Comparison of ENCODE assay signal across 21 cellular contexts in the genomic region with DNA sequence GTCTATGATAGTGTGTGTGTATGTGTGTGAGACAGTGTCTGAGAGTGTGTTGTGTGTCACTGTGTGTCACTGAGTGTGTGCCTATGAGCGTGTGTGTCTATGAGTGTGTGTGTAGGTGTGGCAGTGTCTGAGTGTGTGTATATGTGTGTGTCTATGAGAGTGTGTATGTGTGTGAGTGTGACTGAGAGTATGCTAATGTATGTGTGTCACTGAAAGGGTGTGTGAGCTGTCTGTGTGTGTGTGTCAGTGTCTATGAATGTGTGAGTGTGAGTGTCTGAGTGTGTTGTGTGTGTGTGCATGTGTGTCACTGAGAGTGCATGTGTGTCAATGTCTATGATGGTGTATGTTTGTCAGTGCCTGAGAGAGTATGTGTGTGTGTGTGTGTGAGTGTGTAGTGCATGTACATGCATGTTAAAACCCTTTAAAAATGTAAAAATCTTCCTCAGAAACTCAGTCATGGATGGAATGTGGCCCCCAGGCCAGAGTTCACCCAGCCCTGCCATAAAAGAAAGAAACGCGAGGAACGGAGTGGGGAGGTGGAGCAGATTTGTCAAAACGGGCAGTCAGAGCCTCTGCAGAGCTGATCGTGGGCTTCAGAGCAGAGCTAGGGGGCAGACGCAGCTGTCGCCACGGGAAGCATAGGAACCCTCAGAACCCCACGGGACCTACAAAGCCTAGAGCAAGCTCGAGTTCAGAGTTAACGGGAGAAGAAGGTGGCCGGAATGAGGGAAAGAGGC.
DNase-seq lines count a peak whose midpoint lies in the region; ATAC-seq, FAIRE-seq and TF ChIP-seq lines count a peak whose summit lies in the region.
"Had no signal": no experiment of that assay in that cellular context is flagged by ENCODE, and none has a peak within 500 bp of the region (broad histone marks: within the 10 kb centered on the region; RNA-seq: fewer than 3 reads in every experiment).

No MANE protein-coding gene starts in this region.

- in situ Hi-C loops in HepG2 (cut with HindIII; ENCODE audit: extremely low pct_ligation_motif_present, low pct_unique_long_range_greater_than_20kb) (no loop called here), GM12878 (cut with MboI) (no loop called here)

- BruUV-seq in HepG2 (replicated peaks; lab: Mats Ljungman, UMichigan) (no TSS peak), GM12878 (replicated peaks; lab: Mats Ljungman, UMichigan) (no TSS peak)

- H3K27ac Mint-ChIP-seq in naive thymus-derived CD4-positive, alpha-beta T cell = no peak overlapping the region

- POLR2A ChIA-PET in HepG2 (lab: Yijun Ruan, JAX) = no interaction called here
- POLR2A ChIA-PET in GM12878 (lab: Charles Lee) = no interaction called here
- POLR2A ChIA-PET in naive thymus-derived CD4-positive, alpha-beta T cell (lab: Charles Lee) = no interaction called here

- no peak overlapping the region for H3K9ac ChIP-seq in HepG2 (ENCODE audit: insufficient read depth, low read depth, low read length)
- H3K9ac ChIP-seq in GM12878 (ENCODE audit: control insufficient read depth, insufficient read depth, low read length) = no peak overlapping the region

- DNase-seq in HepG2 (ENCODE audit: low spot score) = no peak
- DNase-seq in right lobe of liver = no peak
- DNase-seq in GM12878 (ENCODE audit: low read depth, low spot score) = no peak
- DNase-seq in naive thymus-derived CD4-positive, alpha-beta T cell = no peak
- no peak for DNase-seq in GDM1 (lab: John Stamatoyannopoulos, UW)
- DNase-seq: EL; GOT3; KG1; NCI-H1105; NCI-H146; NCI-H2029 treated with DMSO at 0.1 percent for 48 hours; NCI-H446 treated with DMSO at 0.1 percent for 48 hours; NK-92 treated with Interleukin-12 subunit alpha and Interleukin-12 subunit beta, amount 100 ng/mL, for 24 hours; SHP77 treated with DMSO at 0.1 percent for 48 hours; SW 1271 had no signal

- peaks cover 7% of the 10 kb centered on the region; the same call in 1 of the 2 replicates for H4K20me1 ChIP-seq in HepG2 (ENCODE audit: insufficient read depth, low read length)
- no peaks in the 10 kb centered on the region for H4K20me1 ChIP-seq in GM12878 (ENCODE audit: control insufficient read depth, insufficient read depth)

- SMC1A ChIA-PET in GM12878 (lab: Charles Lee; ENCODE audit: uncharacterized antibody, unreplicated experiment) = no interaction called here

- no peak overlapping the region for H3K4me3 Mint-ChIP-seq in naive thymus-derived CD4-positive, alpha-beta T cell

- H3K36me3 Mint-ChIP-seq in naive thymus-derived CD4-positive, alpha-beta T cell = no peaks in the 10 kb centered on the region

- H3K27me3 ChIP-seq in HepG2 (ENCODE audit: control insufficient read depth in 1 of 2, insufficient read depth in 2 of 2, low read length in 2 of 2) = no peaks in the 10 kb centered on the region
- H3K27me3 ChIP-seq in right lobe of liver = no peaks in the 10 kb centered on the region
- H3K27me3 ChIP-seq in GM12878 (replicated peaks in 1 of 2; ENCODE audit: control insufficient read depth in 2 of 2, insufficient read depth in 2 of 2, low read length in 1 of 2) = no peaks in the 10 kb centered on the region
- H3K27me3 ChIP-seq in naive thymus-derived CD4-positive, alpha-beta T cell (ENCODE audit: control insufficient read depth in 2 of 2, insufficient read depth in 2 of 2, low read length in 2 of 2) = no peaks in the 10 kb centered on the region

- no peak for TF ChIP-seq RAD21 in HepG2 (CRISPR knock-in tag; IDR thresholded peaks at IDR 0.05)
- TF ChIP-seq RAD21 in GM12878 (IDR thresholded peaks at IDR 0.05; ENCODE audit: insufficient read depth, low read depth, low read length) = no peak

- no peak overlapping the region for H3K4me3 ChIP-seq in HepG2 (replicated peaks in 1 of 3; ENCODE audit: insufficient read depth in 1 of 3, low read depth in 2 of 3, low read length in 3 of 3)
- H3K4me3 ChIP-seq in right lobe of liver = no peak overlapping the region
- H3K4me3 ChIP-seq in GM12878 = no peak overlapping the region
- no peak overlapping the region for H3K4me3 ChIP-seq in naive thymus-derived CD4-positive, alpha-beta T cell (ENCODE audit: low read length)
- H3K4me3 ChIP-seq: SK-N-MC had no signal

- H2AFZ ChIP-seq in HepG2 (ENCODE audit: low read length) (no peak overlapping the region), GM12878 (ENCODE audit: control insufficient read depth, low read depth, low read length) (no peak overlapping the region)

- no peaks in the 10 kb centered on the region for H3K36me3 ChIP-seq in HepG2 (replicated peaks in 1 of 2; ENCODE audit: control insufficient read depth in 1 of 2, insufficient read depth in 2 of 2, low read length in 2 of 2)
- H3K36me3 ChIP-seq in right lobe of liver = no peaks in the 10 kb centered on the region
- H3K36me3 ChIP-seq in GM12878 (ENCODE audit: control insufficient read depth in 2 of 2, insufficient read depth in 2 of 2, low read length in 1 of 2) = no peaks in the 10 kb centered on the region
- H3K36me3 ChIP-seq in naive thymus-derived CD4-positive, alpha-beta T cell (ENCODE audit: control insufficient read depth in 2 of 3, insufficient read depth in 3 of 3, low read length in 3 of 3) = no peaks in the 10 kb centered on the region

- H3K9me3 Mint-ChIP-seq in naive thymus-derived CD4-positive, alpha-beta T cell = peaks cover 0 to 5% (median 2%) of the 10 kb centered on the region in 11 donors

- H3K9me3 ChIP-seq in HepG2 (ENCODE audit: low read length) (no peaks in the 10 kb centered on the region; the same call in 1 of the 2 replicates), right lobe of liver (no peaks in the 10 kb centered on the region), GM12878 (replicated peaks; ENCODE audit: control insufficient read depth, insufficient read depth, low read length) (no peaks in the 10 kb centered on the region; the same call in 2 of the 3 replicates)
- H3K9me3 ChIP-seq in naive thymus-derived CD4-positive, alpha-beta T cell (ENCODE audit: control insufficient read depth in 2 of 3, low read length in 3 of 3) = peaks cover 0 to 4% (median 0%) of the 10 kb centered on the region in 3 experiments

- TF ChIP-seq POLR2A in HepG2 (IDR thresholded peaks at IDR 0.05; ENCODE audit: insufficient read depth in 1 of 2, low read depth in 2 of 2, low read length in 2 of 2) = no peak
- TF ChIP-seq POLR2A in right lobe of liver (IDR thresholded peaks at IDR 0.05) = no peak
- TF ChIP-seq POLR2A in GM12878 (IDR thresholded peaks at IDR 0.05; ENCODE audit: low read depth, low read length) = no peak

- CTCF ChIA-PET in HepG2 (lab: Yijun Ruan, JAX; ENCODE audit: low intra/inter-chr PET ratio, low total read pairs) (no interaction called here), GM12878 (lab: Yijun Ruan, JAX) (no interaction called here)
- CTCF ChIA-PET in naive thymus-derived CD4-positive, alpha-beta T cell (lab: Charles Lee) = no interaction called here

- no peak for FAIRE-seq in HepG2 (lab: Jason Lieb, UNC)
- no peak for FAIRE-seq in GM12878 (lab: Jason Lieb, UNC)

- H3K79me2 ChIP-seq in HepG2 (ENCODE audit: insufficient read depth, low read length) = no peaks in the 10 kb centered on the region
- H3K79me2 ChIP-seq in GM12878 (ENCODE audit: control insufficient read depth, insufficient read depth, low read length) = no peaks in the 10 kb centered on the region

- no peaks in the 10 kb centered on the region for H3K4me1 Mint-ChIP-seq in naive thymus-derived CD4-positive, alpha-beta T cell

- intact Hi-C loops in HepG2 (cut with micrococcal nuclease; ENCODE audit: unreplicated experiment) (no loop called here), right lobe of liver (cut with DNase I) (no loop called here), GM12878 (cut with micrococcal nuclease; ENCODE audit: unreplicated experiment) (no loop called here)
- intact Hi-C loops in naive thymus-derived CD4-positive, alpha-beta T cell (cut with micrococcal nuclease) = no loop called here

- RAD21 ChIA-PET in GM12878 (lab: Charles Lee; ENCODE audit: unreplicated experiment) = no interaction called here

- WGBS in HepG2 (ENCODE audit: low lambda C conversion rate) = 61% methylated on average over 12 of the region's 13 CpGs
- WGBS in right lobe of liver (ENCODE audit: insufficient coverage, low coverage, low lambda C conversion rate, missing lambda C conversion rate) = 59% methylated on average over 6 of the region's 13 CpGs
- 25% methylated on average over 13 of the region's 13 CpGs for WGBS in GM12878 (ENCODE audit: insufficient coverage, insufficient replicate concordance, low lambda C conversion rate, missing lambda C conversion rate)

- peak overlapping the region; percentile 25 for H3K27ac ChIP-seq in HepG2 (ENCODE audit: extremely low read length, insufficient read depth, low read length)
- no peak overlapping the region for H3K27ac ChIP-seq in right lobe of liver
- no peak overlapping the region for H3K27ac ChIP-seq in GM12878 (ENCODE audit: control insufficient read depth, insufficient read depth)
- no peak overlapping the region for H3K27ac ChIP-seq in naive thymus-derived CD4-positive, alpha-beta T cell (ENCODE audit: low read depth, low read length)
- H3K27ac ChIP-seq: RWPE1, SK-N-MC had no signal

- TF ChIP-seq EP300 in HepG2 (IDR thresholded peaks at IDR 0.05; ENCODE audit: low read depth in 2 of 2, low read length in 2 of 2) (no peak), HepG2 (CRISPR knock-in tag; IDR thresholded peaks at IDR 0.05; ENCODE audit: borderline replicate concordance) (no peak), GM12878 (IDR thresholded peaks at IDR 0.05; ENCODE audit: borderline replicate concordance in 1 of 2, control insufficient read depth in 1 of 2, low read depth in 2 of 2, low read length in 2 of 2) (no peak)

- H3K27me3 Mint-ChIP-seq in naive thymus-derived CD4-positive, alpha-beta T cell = peaks cover 0 to 5% (median 0%) of the 10 kb centered on the region in 5 donors

- peak; percentile 34 for ATAC-seq in HepG2
- ATAC-seq in right lobe of liver = no peak
- ATAC-seq in GM12878 = no peak
- ATAC-seq in naive thymus-derived CD4-positive, alpha-beta T cell = peak; percentile 27
- ATAC-seq in GM21515 (IDR thresholded peaks at IDR 0.05; ENCODE audit: unreplicated experiment) = no peak
- ATAC-seq in HG03095 (IDR thresholded peaks at IDR 0.05; ENCODE audit: unreplicated experiment) = no peak
- no peak for ATAC-seq in GM18867 (IDR thresholded peaks at IDR 0.05; ENCODE audit: unreplicated experiment)
- ATAC-seq: HCT116 had no signal

- H3K4me1 ChIP-seq in HepG2 (ENCODE audit: insufficient read depth, low read length) (peaks cover 51% of the 10 kb centered on the region), right lobe of liver (no peaks in the 10 kb centered on the region), GM12878 (ENCODE audit: control insufficient read depth, insufficient read depth, low read length) (no peaks in the 10 kb centered on the region)
- H3K4me1 ChIP-seq in naive thymus-derived CD4-positive, alpha-beta T cell (ENCODE audit: control insufficient read depth in 2 of 2, insufficient read depth in 2 of 2, low read length in 2 of 2) = no peaks in the 10 kb centered on the region

- TF ChIP-seq CTCF in HepG2 (CRISPR knock-in tag; IDR thresholded peaks at IDR 0.05) (no peak), right lobe of liver (IDR thresholded peaks at IDR 0.05) (no peak), GM12878 (IDR thresholded peaks at IDR 0.05 in 2 of 3, conservative IDR thresholded peaks at IDR 0.05 in 1 of 3; ENCODE audit: control insufficient read depth in 2 of 3, extremely low read depth in 1 of 3, insufficient read depth in 1 of 3, low read depth in 3 of 3, low read length in 3 of 3) (no peak)

- H3K4me2 ChIP-seq in HepG2 (ENCODE audit: low read depth, low read length) (peak overlapping the region; percentile 18; the same call in 1 of the 2 replicates), GM12878 (ENCODE audit: control insufficient read depth, insufficient read depth) (no peak overlapping the region)

Comparison
In these comparisons a context has a peak if more than half of its experiments do, and no peak if none do; other contexts are left out.
1. ATAC-seq: peak in HepG2 (single experiment) and naive thymus-derived CD4-positive, alpha-beta T cell (single experiment); none in right lobe of liver (0 of 4), GM12878 (single experiment), GM21515 (single experiment), HG03095 (single experiment) and GM18867 (single experiment).